1 cellular context compared by ENCODE assay signal in genomic region chr19:13034636-13035035, GRCh38.
A peak's percentile ranks its signal among the peaks of the same experiment; 100 is the strongest.
TF ChIP-seq lines count a peak whose summit lies in the region.

No MANE protein-coding gene starts in this region.

TF ChIP-seq in K562, 482 proteins besides CTCF, POLR2A, EP300 and RAD21 (continued from another document):
- TF ChIP-seq ZBTB33 (CRISPR knock-in tag; IDR thresholded peaks at IDR 0.05), result peak; percentile 38; the same call in 1 of the 2 replicates
